ENCODE assay signal across 16 cellular contexts in genomic region chr17:41139865-41140264, GRCh38. TPM values are rescaled to one million over a fixed set of nuclear protein-coding genes. Genes with fewer than 3 reads are reported as not detected.
"Had no signal": no experiment of that assay in that cellular context is flagged by ENCODE, and none has a peak within 500 bp of the region (broad histone marks: within the 10 kb centered on the region; RNA-seq: fewer than 3 reads in every experiment).

No MANE protein-coding gene starts in this region.

RNA-seq across cellular contexts. Expression of gene KRTAP4-6, which starts 0.5 kb away (rescaled TPM):
- total RNA-seq: activated CD4-positive, alpha-beta T cell treated with anti-CD3 and anti-CD28 coated beads for 36 hours; activated CD4-positive, alpha-beta T cell treated with anti-CD3 and anti-CD28 coated beads, Interleukin-2, amount 10 ng/mL, durations not matched to agents 7 days and 5 days; activated CD8-positive, alpha-beta T cell treated with anti-CD3 and anti-CD28 coated beads, Interleukin-2, amount 10 ng/mL, durations not matched to agents 7 days and 5 days; activated naive CD8-positive, alpha-beta T cell treated with anti-CD3 and anti-CD28 coated beads, Interleukin-2, amount 10 ng/mL, durations not matched to agents 7 days and 5 days; activated T-helper 2 cell treated with anti-CD3 and anti-CD28 coated beads, Interferon-gamma antibody, Interleukin-2, Interleukin-4, amounts not matched to agents 10 μg/mL and 5 μg/mL and 100 μg/mL, durations not matched to agents 14 hours and 24 hours and 36 hours; ascending aorta; body of pancreas; breast epithelium; cardiac septum; K562; M059J; SK-MEL-5; T-cell; T-helper 17 cell; WTC11 had no signal
- polyA plus RNA-seq: adipose tissue, K562 had no signal

RNA-seq across cellular contexts. Expression of gene KRTAP4-5, which starts 9.8 kb away (rescaled TPM):
- total RNA-seq: activated CD4-positive, alpha-beta T cell treated with anti-CD3 and anti-CD28 coated beads for 36 hours; activated CD4-positive, alpha-beta T cell treated with anti-CD3 and anti-CD28 coated beads, Interleukin-2, amount 10 ng/mL, durations not matched to agents 7 days and 5 days; activated CD8-positive, alpha-beta T cell treated with anti-CD3 and anti-CD28 coated beads, Interleukin-2, amount 10 ng/mL, durations not matched to agents 7 days and 5 days; activated naive CD8-positive, alpha-beta T cell treated with anti-CD3 and anti-CD28 coated beads, Interleukin-2, amount 10 ng/mL, durations not matched to agents 7 days and 5 days; activated T-helper 2 cell treated with anti-CD3 and anti-CD28 coated beads, Interferon-gamma antibody, Interleukin-2, Interleukin-4, amounts not matched to agents 10 μg/mL and 5 μg/mL and 100 μg/mL, durations not matched to agents 14 hours and 24 hours and 36 hours; ascending aorta; body of pancreas; breast epithelium; cardiac septum; K562; M059J; SK-MEL-5; T-cell; T-helper 17 cell; WTC11 had no signal
- polyA plus RNA-seq: adipose tissue, K562 had no signal

RNA-seq across cellular contexts. Expression of gene KRTAP4-12, which starts 15.9 kb away (rescaled TPM):
- total RNA-seq: activated CD4-positive, alpha-beta T cell treated with anti-CD3 and anti-CD28 coated beads for 36 hours; activated CD4-positive, alpha-beta T cell treated with anti-CD3 and anti-CD28 coated beads, Interleukin-2, amount 10 ng/mL, durations not matched to agents 7 days and 5 days; activated CD8-positive, alpha-beta T cell treated with anti-CD3 and anti-CD28 coated beads, Interleukin-2, amount 10 ng/mL, durations not matched to agents 7 days and 5 days; activated naive CD8-positive, alpha-beta T cell treated with anti-CD3 and anti-CD28 coated beads, Interleukin-2, amount 10 ng/mL, durations not matched to agents 7 days and 5 days; activated T-helper 2 cell treated with anti-CD3 and anti-CD28 coated beads, Interferon-gamma antibody, Interleukin-2, Interleukin-4, amounts not matched to agents 10 μg/mL and 5 μg/mL and 100 μg/mL, durations not matched to agents 14 hours and 24 hours and 36 hours; ascending aorta; body of pancreas; breast epithelium; cardiac septum; K562; M059J; SK-MEL-5; T-cell; T-helper 17 cell; WTC11 had no signal
- polyA plus RNA-seq: adipose tissue, K562 had no signal

RNA-seq across cellular contexts. Expression of gene KRTAP4-4, which starts 20.7 kb away (rescaled TPM):
- total RNA-seq: activated CD4-positive, alpha-beta T cell treated with anti-CD3 and anti-CD28 coated beads for 36 hours; activated CD4-positive, alpha-beta T cell treated with anti-CD3 and anti-CD28 coated beads, Interleukin-2, amount 10 ng/mL, durations not matched to agents 7 days and 5 days; activated CD8-positive, alpha-beta T cell treated with anti-CD3 and anti-CD28 coated beads, Interleukin-2, amount 10 ng/mL, durations not matched to agents 7 days and 5 days; activated naive CD8-positive, alpha-beta T cell treated with anti-CD3 and anti-CD28 coated beads, Interleukin-2, amount 10 ng/mL, durations not matched to agents 7 days and 5 days; activated T-helper 2 cell treated with anti-CD3 and anti-CD28 coated beads, Interferon-gamma antibody, Interleukin-2, Interleukin-4, amounts not matched to agents 10 μg/mL and 5 μg/mL and 100 μg/mL, durations not matched to agents 14 hours and 24 hours and 36 hours; ascending aorta; body of pancreas; breast epithelium; cardiac septum; K562; M059J; SK-MEL-5; T-cell; T-helper 17 cell; WTC11 had no signal
- polyA plus RNA-seq: adipose tissue, K562 had no signal

RNA-seq across cellular contexts. Expression of gene KRTAP4-11, which starts 21.7 kb away (rescaled TPM):
- total RNA-seq: activated CD4-positive, alpha-beta T cell treated with anti-CD3 and anti-CD28 coated beads for 36 hours; activated CD4-positive, alpha-beta T cell treated with anti-CD3 and anti-CD28 coated beads, Interleukin-2, amount 10 ng/mL, durations not matched to agents 7 days and 5 days; activated CD8-positive, alpha-beta T cell treated with anti-CD3 and anti-CD28 coated beads, Interleukin-2, amount 10 ng/mL, durations not matched to agents 7 days and 5 days; activated naive CD8-positive, alpha-beta T cell treated with anti-CD3 and anti-CD28 coated beads, Interleukin-2, amount 10 ng/mL, durations not matched to agents 7 days and 5 days; activated T-helper 2 cell treated with anti-CD3 and anti-CD28 coated beads, Interferon-gamma antibody, Interleukin-2, Interleukin-4, amounts not matched to agents 10 μg/mL and 5 μg/mL and 100 μg/mL, durations not matched to agents 14 hours and 24 hours and 36 hours; ascending aorta; body of pancreas; breast epithelium; cardiac septum; K562; M059J; SK-MEL-5; T-cell; T-helper 17 cell; WTC11 had no signal
- polyA plus RNA-seq: adipose tissue, K562 had no signal
